Comparison of ENCODE assay signal across 1 cellular context in genomic region chr3:186964071-186964470, GRCh38.
TF ChIP-seq lines count a peak whose summit lies in the region.

No MANE protein-coding gene starts in this region.

TF ChIP-seq in GM12878, 131 proteins besides CTCF, POLR2A, EP300 and RAD21:
- TF ChIP-seq MEF2B (IDR thresholded peaks at IDR 0.05; ENCODE audit: partially characterized antibody, poor library complexity, severe bottlenecking), result peak; percentile 29
- no peak for TF ChIP-seq E4F1 (IDR thresholded peaks at IDR 0.05; ENCODE audit: borderline replicate concordance, partially characterized antibody)
- TF ChIP-seq SMAD5 (IDR thresholded peaks at IDR 0.05; ENCODE audit: low read depth), result no peak
